In genomic region chr1:9319789-9320519, GRCh38 we compare ENCODE assay signal across 14 cellular contexts. TPM values are rescaled to one million over a fixed set of nuclear protein-coding genes. Genes with fewer than 3 reads are reported as not detected.
DNase-seq lines count a peak whose midpoint lies in the region; ATAC-seq and TF ChIP-seq lines count a peak whose summit lies in the region.
"Had no signal": no experiment of that assay in that cellular context is flagged by ENCODE, and none has a peak within 500 bp of the region (broad histone marks: within the 10 kb centered on the region; RNA-seq: fewer than 3 reads in every experiment).

No MANE protein-coding gene starts in this region.

- ATAC-seq in GM21360 (IDR thresholded peaks at IDR 0.05; ENCODE audit: unreplicated experiment) = no peak
- ATAC-seq in HG03135 (IDR thresholded peaks at IDR 0.05; ENCODE audit: unreplicated experiment) = no peak
- ATAC-seq: activated CD8-positive, alpha-beta T cell treated with anti-CD3 and anti-CD28 coated beads for 36 hours; effector memory CD8-positive, alpha-beta T cell; stimulated activated naive CD8-positive, alpha-beta T cell treated with anti-CD3 and anti-CD28 coated beads, Interleukin-15, amount 100 ng/mL, for 72 hours; T-cell had no signal

- no peak for TF ChIP-seq EP300 in stomach (IDR thresholded peaks at IDR 0.05)

- peaks cover 35 to 97% (median 70%) of the 10 kb centered on the region in 4 donors for H3K4me1 ChIP-seq in stomach

- H3K27ac ChIP-seq in RWPE1 = peak overlapping the region; percentile 91
- peak overlapping the region; percentile 18 to 80 (median 64) for H3K27ac ChIP-seq in stomach
- H3K27ac ChIP-seq: cardiac muscle cell had no signal

- WGBS in stomach, 5 donors = 63 to 76% (median 70%) methylated on average over 17 to 21 of the region's 21 CpGs

- CTCF ChIA-PET in RWPE1 (lab: Yijun Ruan, JAX) = no interaction called here

- H3K36me3 ChIP-seq in H7 (replicated peaks; ENCODE audit: control insufficient read depth, insufficient read depth, low read length) (no peaks in the 10 kb centered on the region), stomach (peaks cover 0 to 11% (median 0%) of the 10 kb centered on the region in 4 donors)
- H3K36me3 ChIP-seq: cardiac muscle cell had no signal

- TF ChIP-seq POLR2A in stomach (IDR thresholded peaks at IDR 0.05) = no peak

- intact Hi-C loops in stomach (cut with DNase I; ENCODE audit: low total_unique reads) = no loop called here

- TF ChIP-seq CTCF in RWPE1 (conservative IDR thresholded peaks at IDR 0.05; ENCODE audit: low read depth) (no peak), stomach (IDR thresholded peaks at IDR 0.05) (no peak)

- DNase-seq in H7 (peak; percentile 85), RWPE1 (ENCODE audit: low spot score) (no peak), iPS-NIHi11 (ENCODE audit: low spot score) (peak; percentile 47), stomach (no peak), dedifferentiated amniotic fluid mesenchymal stem cell (ENCODE audit: extremely low spot score) (no peak)
- DNase-seq: activated CD8-positive, alpha-beta T cell treated with anti-CD3 and anti-CD28 coated beads for 36 hours; activated naive CD8-positive, alpha-beta T cell treated with anti-CD3 and anti-CD28 coated beads, Interleukin-2, amount 10 ng/mL, durations not matched to agents 7 days and 5 days; effector memory CD8-positive, alpha-beta T cell; NCI-H2107; stimulated activated naive CD8-positive, alpha-beta T cell treated with anti-CD3 and anti-CD28 coated beads, Interleukin-15, amount 100 ng/mL, for 72 hours; T-cell had no signal

- no peaks in the 10 kb centered on the region for H3K27me3 ChIP-seq in H7 (ENCODE audit: control insufficient read depth, insufficient read depth, low read length)
- H3K27me3 ChIP-seq in stomach = no peaks in the 10 kb centered on the region
- H3K27me3 ChIP-seq: cardiac muscle cell had no signal

- no peaks in the 10 kb centered on the region for H3K9me3 ChIP-seq in stomach

- H3K4me3 ChIP-seq in H7 (ENCODE audit: insufficient read depth, low read depth, low read length) (no peak overlapping the region), stomach (no peak overlapping the region)
- H3K4me3 ChIP-seq: cardiac muscle cell had no signal

- POLR2A ChIA-PET in RWPE1 (lab: Yijun Ruan, JAX; ENCODE audit: low non-redundant PET) = no interaction called here

RNA-seq across cellular contexts. Expression of gene SPSB1, which starts 27.3 kb away (rescaled TPM):
- total RNA-seq in H7 (2014; rRNA removed; shearing (Covaris generic)) = 4.2 and 6.5 TPM in 2 replicates
- 10 to 100 TPM in 4 of 5 donors, 1 to 10 TPM in 1; 2.3 to 28.7 (median 15.1) TPM for total RNA-seq in stomach
- 10 to 100 TPM in 2 of 3 donors, 1 to 10 TPM in 1; 9.4 to 26.3 (median 14.7) TPM for polyA plus RNA-seq in stomach

Comparison
In these comparisons a context has a peak if more than half of its experiments do, and no peak if none do; other contexts are left out.
1. DNase-seq: peak in H7 (single experiment) and iPS-NIHi11 (single experiment); none in RWPE1 (single experiment), stomach (single experiment) and dedifferentiated amniotic fluid mesenchymal stem cell (single experiment).